Comparison of ENCODE assay signal across 2 cellular contexts in the genomic region with DNA sequence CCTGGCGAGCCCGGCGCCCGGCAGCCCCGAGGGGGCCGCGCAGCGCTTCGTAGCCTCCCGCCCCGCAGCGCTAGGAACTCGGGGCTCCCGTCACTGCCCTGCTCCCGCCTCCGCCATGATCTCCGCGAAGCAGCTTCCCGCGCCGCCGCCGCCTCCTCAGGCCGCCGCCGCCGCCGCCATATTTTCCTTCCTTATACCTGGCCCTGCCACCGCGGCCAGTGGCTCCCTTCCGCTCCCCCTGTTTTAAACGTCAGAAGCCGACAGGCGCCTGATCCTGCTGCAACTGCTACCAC.
TF ChIP-seq lines count a peak whose summit lies in the region.

No MANE protein-coding gene starts in this region.

TF ChIP-seq in endothelial cell of umbilical vein, 7 proteins besides CTCF, POLR2A, EP300 and RAD21 (continued from another document):
- no peak for TF ChIP-seq JUN (IDR thresholded peaks at IDR 0.05; ENCODE audit: borderline replicate concordance, insufficient read depth, insufficient read length, low read depth)
- TF ChIP-seq, protein P1, sequence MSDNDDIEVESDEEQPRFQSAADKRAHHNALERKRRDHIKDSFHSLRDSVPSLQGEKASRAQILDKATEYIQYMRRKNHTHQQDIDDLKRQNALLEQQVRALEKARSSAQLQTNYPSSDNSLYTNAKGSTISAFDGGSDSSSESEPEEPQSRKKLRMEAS (IDR thresholded peaks at IDR 0.05; ENCODE audit: insufficient read depth, insufficient read length) = no peak

TF ChIP-seq in neural cell, 6 proteins besides CTCF, POLR2A, EP300 and RAD21 (continued from another document):
- TF ChIP-seq, protein P2, sequence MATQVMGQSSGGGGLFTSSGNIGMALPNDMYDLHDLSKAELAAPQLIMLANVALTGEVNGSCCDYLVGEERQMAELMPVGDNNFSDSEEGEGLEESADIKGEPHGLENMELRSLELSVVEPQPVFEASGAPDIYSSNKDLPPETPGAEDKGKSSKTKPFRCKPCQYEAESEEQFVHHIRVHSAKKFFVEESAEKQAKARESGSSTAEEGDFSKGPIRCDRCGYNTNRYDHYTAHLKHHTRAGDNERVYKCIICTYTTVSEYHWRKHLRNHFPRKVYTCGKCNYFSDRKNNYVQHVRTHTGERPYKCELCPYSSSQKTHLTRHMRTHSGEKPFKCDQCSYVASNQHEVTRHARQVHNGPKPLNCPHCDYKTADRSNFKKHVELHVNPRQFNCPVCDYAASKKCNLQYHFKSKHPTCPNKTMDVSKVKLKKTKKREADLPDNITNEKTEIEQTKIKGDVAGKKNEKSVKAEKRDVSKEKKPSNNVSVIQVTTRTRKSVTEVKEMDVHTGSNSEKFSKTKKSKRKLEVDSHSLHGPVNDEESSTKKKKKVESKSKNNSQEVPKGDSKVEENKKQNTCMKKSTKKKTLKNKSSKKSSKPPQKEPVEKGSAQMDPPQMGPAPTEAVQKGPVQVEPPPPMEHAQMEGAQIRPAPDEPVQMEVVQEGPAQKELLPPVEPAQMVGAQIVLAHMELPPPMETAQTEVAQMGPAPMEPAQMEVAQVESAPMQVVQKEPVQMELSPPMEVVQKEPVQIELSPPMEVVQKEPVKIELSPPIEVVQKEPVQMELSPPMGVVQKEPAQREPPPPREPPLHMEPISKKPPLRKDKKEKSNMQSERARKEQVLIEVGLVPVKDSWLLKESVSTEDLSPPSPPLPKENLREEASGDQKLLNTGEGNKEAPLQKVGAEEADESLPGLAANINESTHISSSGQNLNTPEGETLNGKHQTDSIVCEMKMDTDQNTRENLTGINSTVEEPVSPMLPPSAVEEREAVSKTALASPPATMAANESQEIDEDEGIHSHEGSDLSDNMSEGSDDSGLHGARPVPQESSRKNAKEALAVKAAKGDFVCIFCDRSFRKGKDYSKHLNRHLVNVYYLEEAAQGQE (IDR thresholded peaks at IDR 0.05; ENCODE audit: borderline replicate concordance) = no peak
